Comparison of ENCODE assay signal across 25 cellular contexts in genomic region chr10:113487154-113487553, GRCh38.
"Had no signal": no experiment of that assay in that cellular context is flagged by ENCODE, and none has a peak within 500 bp of the region (broad histone marks: within the 10 kb centered on the region; RNA-seq: fewer than 3 reads in every experiment).

No MANE protein-coding gene starts in this region.

- H3K9me3 ChIP-seq: adrenal gland, body of pancreas, esophagus squamous epithelium, neutrophil, right lobe of liver had no signal

- H3K27me3 ChIP-seq: adrenal gland, body of pancreas, dorsolateral prefrontal cortex, neutrophil, right lobe of liver, tibial nerve had no signal

- H3K27ac ChIP-seq: adrenal gland, body of pancreas, dorsolateral prefrontal cortex, esophagus squamous epithelium, heart right ventricle, neutrophil, right lobe of liver, tibial nerve, WERI-Rb-1 had no signal

- H3K36me3 ChIP-seq: adrenal gland, esophagus squamous epithelium, heart right ventricle, neutrophil, right lobe of liver, tibial nerve, WERI-Rb-1 had no signal

- DNase-seq: activated CD4-positive, alpha-beta memory T cell treated with anti-CD3 and anti-CD28 coated beads for 36 hours; activated CD8-positive, alpha-beta memory T cell treated with anti-CD3 and anti-CD28 coated beads, Interleukin-2, amount 50 U/mL, for 4 hours; activated effector memory CD4-positive, alpha-beta T cell treated with anti-CD3 and anti-CD28 coated beads, Interleukin-2, amount 50 U/mL, for 16 hours; activated naive CD4-positive, alpha-beta T cell treated with anti-CD3 and anti-CD28 coated beads for 36 hours; activated naive CD8-positive, alpha-beta T cell treated with anti-CD3 and anti-CD28 coated beads for 36 hours; activated T-cell treated with anti-CD3 and anti-CD28 coated beads, Interleukin-2, amount 50 U/mL, for 1 hour; adrenal gland; aorta; body of pancreas; dorsolateral prefrontal cortex; effector memory CD8-positive, alpha-beta T cell; esophagus squamous epithelium; foreskin melanocyte; heart right ventricle; naive B cell; nephron progenitor cell; right lobe of liver; stimulated activated CD4-positive, alpha-beta T cell treated with anti-CD3 and anti-CD28 coated beads, Interleukin-2, amount 100 ng/mL, for 48 hours; stimulated activated naive CD4-positive, alpha-beta T cell treated with Interleukin-2 at 50 U/mL for 16 hours; T-helper 9 cell; WERI-Rb-1 had no signal

- H3K4me1 ChIP-seq: adrenal gland, body of pancreas, esophagus squamous epithelium, right lobe of liver had no signal

- ATAC-seq: activated CD4-positive, CD25-positive, alpha-beta regulatory T cell treated with anti-CD3 and anti-CD28 coated beads, Interleukin-2, amount 50 U/mL, for 24 hours; body of pancreas; effector memory CD8-positive, alpha-beta T cell; heart right ventricle; right lobe of liver had no signal

- H3K4me3 ChIP-seq: adrenal gland, body of pancreas, coronary artery, dorsolateral prefrontal cortex, esophagus squamous epithelium, heart right ventricle, right lobe of liver, tibial nerve had no signal
